28 cellular contexts compared by ENCODE assay signal in the genomic region with DNA sequence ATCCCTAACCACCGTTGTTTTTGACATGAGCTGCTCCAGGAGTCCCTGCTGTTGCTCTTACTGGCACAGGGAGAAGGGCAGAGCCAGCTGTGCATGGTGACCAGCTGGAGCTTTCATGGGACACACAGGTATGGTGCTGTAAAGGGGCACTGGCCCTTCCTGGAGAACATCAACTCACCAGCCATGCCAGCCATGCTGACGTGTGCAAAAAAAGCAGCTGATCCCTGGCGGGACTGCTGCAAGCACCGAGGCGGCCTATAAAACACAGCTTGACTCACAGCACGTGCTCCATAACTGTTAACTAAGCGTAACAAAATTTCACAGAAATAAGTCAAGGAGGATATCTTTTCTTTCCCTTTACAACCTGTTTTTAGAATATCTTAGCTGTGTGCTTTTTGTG.
"Had no signal": no experiment of that assay in that cellular context is flagged by ENCODE, and none has a peak within 500 bp of the region (broad histone marks: within the 10 kb centered on the region; RNA-seq: fewer than 3 reads in every experiment).

No MANE protein-coding gene starts in this region.

- H3K27me3 ChIP-seq: left lung, pancreas, sigmoid colon, tibial nerve, upper lobe of right lung had no signal

- H3K4me3 ChIP-seq: left lung, lower lobe of right lung, pancreas, prostate gland, sigmoid colon, smooth muscle cell, tibial nerve, upper lobe of right lung had no signal

- H3K4me2 ChIP-seq: smooth muscle cell had no signal

- H3K27ac ChIP-seq: left lung, lower lobe of right lung, pancreas, prostate gland, sigmoid colon, tibial nerve, upper lobe of right lung had no signal

- H3K9me3 ChIP-seq: left lung, lower lobe of right lung, pancreas, prostate gland, sigmoid colon, tibial nerve, upper lobe of right lung had no signal

- DNase-seq: hypothalamus; immature natural killer cell; kidney; left colon; left lung; lower lobe of right lung; mammary epithelial cell; mesenchymal stem cell; naive thymus-derived CD8-positive, alpha-beta T cell; nucleus accumbens; pancreas; posterior cingulate gyrus; retina; right cardiac atrium; sigmoid colon; stimulated activated CD4-positive, alpha-beta T cell treated with anti-CD3 and anti-CD28 coated beads, Interleukin-1b, Interleukin-23, amount 100 ng/mL, for 48 hours; stimulated activated CD4-positive, alpha-beta T cell treated with anti-CD3 and anti-CD28 coated beads, Interleukin-2, amount 100 ng/mL, for 48 hours; stimulated activated CD4-positive, alpha-beta T cell treated with anti-CD3 and anti-CD28 coated beads, Interleukin-4, amount 100 ng/mL, for 4 hours; stimulated activated CD8-positive, alpha-beta memory T cell treated with anti-CD3 and anti-CD28 coated beads, Interleukin-4, amount 100 ng/mL, for 48 hours; stimulated activated naive CD4-positive, alpha-beta T cell treated with Interleukin-2 at 50 U/mL for 16 hours; stimulated activated naive CD8-positive, alpha-beta T cell treated with anti-CD3 and anti-CD28 coated beads, Interleukin-15, amount 100 ng/mL, for 72 hours; upper lobe of right lung had no signal

- FAIRE-seq: islet of Langerhans, kidney, pancreas, urothelium cell line had no signal

- H3K4me1 ChIP-seq: left lung, lower lobe of right lung, prostate gland, sigmoid colon, tibial nerve, upper lobe of right lung had no signal

- ATAC-seq: left colon; left lung; lower lobe of right lung; naive thymus-derived CD8-positive, alpha-beta T cell; pancreas; right cardiac atrium; stimulated activated memory B cell treated with anti-CD40 and anti-IgM and Interleukin-4, amounts not matched to agents 10 μg/mL and 1 μg/mL and 100 μg/mL, for 72 hours; stimulated activated naive CD8-positive, alpha-beta T cell treated with anti-CD3 and anti-CD28 coated beads, Interleukin-15, amount 100 ng/mL, for 72 hours; upper lobe of right lung had no signal

- H3K36me3 ChIP-seq: left lung, lower lobe of right lung, pancreas, prostate gland, sigmoid colon, tibial nerve, upper lobe of right lung had no signal
